ENCODE assay signal across 8 cellular contexts in the genomic region with DNA sequence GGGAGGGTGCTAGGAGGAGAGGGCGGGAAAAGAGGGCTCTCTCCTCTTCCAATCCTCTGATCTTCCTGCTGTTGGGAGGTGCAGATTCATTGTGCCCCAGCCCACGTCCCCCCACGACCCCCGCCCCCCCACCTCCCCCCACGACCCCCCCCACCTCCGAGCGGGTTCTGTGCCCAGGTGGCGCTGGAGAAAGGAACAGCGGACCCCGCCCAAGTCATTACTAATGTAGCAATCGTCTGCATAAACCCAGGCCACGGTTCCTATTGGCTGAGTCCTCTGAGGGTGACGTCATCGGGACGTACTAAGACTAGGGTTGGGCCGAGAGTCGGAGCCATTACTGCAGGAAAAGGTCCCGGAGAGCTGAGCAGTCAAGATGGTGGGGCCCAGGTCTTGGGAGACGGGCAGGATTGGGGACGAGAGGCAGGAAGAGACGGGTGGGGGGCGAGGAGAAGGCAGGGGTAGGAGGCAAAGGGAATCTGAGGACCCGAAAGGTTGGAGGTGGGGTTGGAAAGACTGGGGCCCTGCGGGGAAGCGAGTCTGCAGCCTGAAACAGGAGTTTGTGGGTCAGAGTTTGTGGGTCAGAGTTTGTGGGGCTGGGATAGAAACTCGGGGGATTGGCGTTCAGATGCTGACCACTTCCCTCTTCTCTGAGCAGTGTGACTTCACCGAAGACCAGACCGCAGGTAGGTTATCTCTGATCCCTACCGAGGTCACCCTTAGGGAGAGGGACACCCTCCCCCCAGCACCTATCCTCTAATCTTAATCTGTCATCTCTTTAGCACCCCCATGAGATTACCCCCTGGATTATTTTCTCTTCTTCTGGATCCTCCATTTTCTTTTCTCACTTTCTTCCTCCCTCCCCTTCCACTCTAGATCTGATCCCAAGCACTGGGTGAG. TPM values are rescaled to one million over a fixed set of nuclear protein-coding genes. Genes with fewer than 3 reads are reported as not detected.
DNase-seq lines count a peak whose midpoint lies in the region; ATAC-seq and TF ChIP-seq lines count a peak whose summit lies in the region.

TSS of gene MYL6 (plus strand) at position 331 of the 897 bp plus-strand sequence. CDS start at position 374, 43 bp downstream.

- ATAC-seq in GM19395 (IDR thresholded peaks at IDR 0.05; ENCODE audit: unreplicated experiment) (peak; percentile 83), HG03571 (IDR thresholded peaks at IDR 0.05; ENCODE audit: unreplicated experiment) (peak; percentile 73), right lobe of liver (peak; percentile 85 to 88 (median 87))

- H3K9me3 ChIP-seq in right lobe of liver, result no peaks in the 10 kb centered on the region

- 1% methylated on average over 20 of the region's 30 CpGs for WGBS in right lobe of liver (ENCODE audit: insufficient coverage, low coverage, low lambda C conversion rate, missing lambda C conversion rate)

- H3K4me3 ChIP-seq in dorsolateral prefrontal cortex (peak within 1 kb of the TSS; percentile 60 to 95 (median 85)), right lobe of liver (peak within 1 kb of the TSS; percentile 66 to 87 (median 85))

- H3K36me3 ChIP-seq in right lobe of liver, result peaks cover 7 to 37% (median 20%) of the 10 kb centered on the region in 4 donors

- intact Hi-C loops in dorsolateral prefrontal cortex (cut with DNase I), result loop anchor here (2.0 kb wide), 4 partner anchors 31 to 65 kb away; partner anchors contain the start of gene SMARCC2 (in 1 of the 2)
- intact Hi-C loops in right lobe of liver (cut with DNase I), result no loop called here

- TF ChIP-seq CTCF in dorsolateral prefrontal cortex (IDR thresholded peaks at IDR 0.05 in 54 of 56, conservative IDR thresholded peaks at IDR 0.05 in 2 of 56; ENCODE audit: low read depth in 1 of 56, partially characterized antibody in 56 of 56), result peak in 6 of 56 donors; percentile 4 to 21 (median 7)
- TF ChIP-seq CTCF in right lobe of liver (IDR thresholded peaks at IDR 0.05), result no peak

- TF ChIP-seq POLR2A in right lobe of liver (IDR thresholded peaks at IDR 0.05), result peak; percentile 97

- peak within 1 kb of the TSS; percentile 67 to 97 (median 92) for H3K27ac ChIP-seq in dorsolateral prefrontal cortex
- H3K27ac ChIP-seq in right lobe of liver, result peak within 1 kb of the TSS; percentile 89 to 98 (median 97)

- H3K27me3 ChIP-seq in dorsolateral prefrontal cortex (no peaks in the 10 kb centered on the region), right lobe of liver (no peaks in the 10 kb centered on the region)

- peaks cover 0 to 42% (median 8%) of the 10 kb centered on the region in 4 donors for H3K4me1 ChIP-seq in right lobe of liver

- DNase-seq in C1 segment of cervical spinal cord (lab: John Stamatoyannopoulos, UW) (peak; percentile 55 to 97 (median 88)), NCI-H774 (lab: John Stamatoyannopoulos, UW) (peak; percentile 98), dorsolateral prefrontal cortex (peak; percentile 92 to 100 (median 98)), right lobe of liver (peak; percentile 93 to 98 (median 95))
- peak; percentile 90 to 94 for DNase-seq in activated CD4-positive, alpha-beta T cell treated with anti-CD3 and anti-CD28 coated beads, Interleukin-2, amount 50 U/mL, for 48 hours
- DNase-seq in stimulated activated CD4-positive, alpha-beta T cell treated with anti-CD3 and anti-CD28 coated beads, Interleukin-4, amount 100 ng/mL, for 4 hours, result peak; percentile 79 to 92

RNA-seq across cellular contexts. Expression of gene MYL6, which starts in this region (rescaled TPM):
- total RNA-seq in dorsolateral prefrontal cortex (100 to 1,000 TPM; 295 to 716 (median 377) TPM), right lobe of liver (100 to 1,000 TPM; 409 to 644 (median 490) TPM)

Comparison
In these comparisons a context has a peak if more than half of its experiments do, and no peak if none do; other contexts are left out.
1. Peak in every context shown above with its lines: DNase-seq, ATAC-seq, H3K4me3 ChIP-seq and H3K27ac ChIP-seq.
2. intact Hi-C loops: an anchor here in dorsolateral prefrontal cortex (2.0 kb wide); none called in right lobe of liver.